Comparison of ENCODE assay signal across 1 cellular context in genomic region chr17:75086496-75087181, GRCh38.
TF ChIP-seq lines count a peak whose summit lies in the region.

No MANE protein-coding gene starts in this region.

TF ChIP-seq in H1, 55 proteins besides CTCF, POLR2A, EP300 and RAD21:
- TF ChIP-seq JUN (IDR thresholded peaks at IDR 0.05; ENCODE audit: low read depth, low read length) (no peak), POLR2AphosphoS5 (IDR thresholded peaks at IDR 0.05; ENCODE audit: low read depth, low read length) (no peak), CBX5 (IDR thresholded peaks at IDR 0.05; ENCODE audit: low read depth, low read length) (no peak), EZH2 (IDR thresholded peaks at IDR 0.05; ENCODE audit: low read depth, low read length, severe bottlenecking) (no peak), GTF2F1 (IDR thresholded peaks at IDR 0.05; ENCODE audit: borderline replicate concordance, low read depth, low read length) (no peak), NRF1 (IDR thresholded peaks at IDR 0.05; ENCODE audit: low read depth, low read length) (no peak), KDM5A (IDR thresholded peaks at IDR 0.05; ENCODE audit: low read length) (no peak), KDM1A (IDR thresholded peaks at IDR 0.05; ENCODE audit: borderline replicate concordance, low read length) (no peak), SUZ12 (IDR thresholded peaks at IDR 0.05; ENCODE audit: low read length) (no peak), BACH1 (IDR thresholded peaks at IDR 0.05; ENCODE audit: low read length) (no peak), USF2 (IDR thresholded peaks at IDR 0.05; ENCODE audit: low read length) (no peak), SP4 (IDR thresholded peaks at IDR 0.05; ENCODE audit: low read length) (no peak), CBX8 (IDR thresholded peaks at IDR 0.05; ENCODE audit: borderline replicate concordance, low read depth, low read length) (no peak), SIRT6 (IDR thresholded peaks at IDR 0.05; ENCODE audit: low read length) (no peak), HDAC2 (IDR thresholded peaks at IDR 0.05; ENCODE audit: borderline replicate concordance in 1 of 2, low read depth in 2 of 2, low read length in 2 of 2) (no peak)
TF ChIP-seq in H1: peak in this region for 0.
